Comparison of ENCODE assay signal across 8 cellular contexts in the genomic region with DNA sequence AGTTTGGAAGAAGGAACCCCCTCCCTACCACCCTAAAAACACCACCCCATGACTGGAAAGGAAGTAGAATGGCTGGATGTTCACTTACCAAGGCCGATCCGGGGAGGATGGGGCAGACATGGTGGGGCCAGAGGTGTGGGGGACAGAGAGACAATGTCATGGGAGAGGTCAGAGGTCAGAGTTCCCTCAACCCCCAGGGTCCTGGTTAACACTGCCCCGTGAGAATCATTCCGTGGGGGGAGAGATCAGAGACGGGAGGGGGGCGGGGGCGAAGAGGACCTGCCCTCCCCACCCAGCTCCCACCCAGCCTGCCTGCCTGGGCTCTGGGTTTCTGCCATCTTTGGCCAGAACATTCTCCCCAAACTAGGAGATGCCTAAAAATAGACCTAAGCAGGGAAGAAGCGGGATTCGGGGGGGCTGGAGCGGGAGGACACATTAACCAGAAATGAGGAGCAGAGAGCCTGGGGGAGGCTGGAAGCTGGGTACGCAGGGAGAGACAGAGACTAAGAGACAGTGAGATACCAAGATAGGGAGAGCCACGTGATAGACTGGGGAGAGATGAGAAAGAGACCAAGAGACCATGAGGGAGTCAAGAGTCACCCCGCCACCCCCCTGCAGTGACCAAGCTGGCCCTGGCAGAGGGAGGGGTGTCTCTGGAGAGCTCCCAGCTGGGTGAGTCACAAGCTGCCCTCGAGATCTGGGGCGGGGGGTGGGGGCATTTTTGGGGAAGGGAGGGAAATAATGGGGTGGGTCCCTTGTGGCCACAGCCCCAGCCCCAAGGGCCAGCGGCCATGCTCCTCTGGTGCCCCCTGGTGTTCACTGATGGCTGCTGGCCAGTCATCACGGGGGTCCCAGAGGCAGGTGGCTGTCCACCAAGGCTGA. TPM values are rescaled to one million over a fixed set of nuclear protein-coding genes. Genes with fewer than 3 reads are reported as not detected.
DNase-seq lines count a peak whose midpoint lies in the region; ATAC-seq and TF ChIP-seq lines count a peak whose summit lies in the region.

No MANE protein-coding gene starts in this region.

- no peaks in the 10 kb centered on the region for H3K4me1 ChIP-seq in duodenal mucosa (ENCODE audit: control insufficient read depth in 1 of 2, insufficient read depth in 2 of 2, low read length in 2 of 2)

- ATAC-seq in stimulated activated effector memory CD8-positive, alpha-beta T cell treated with anti-CD3 and anti-CD28 coated beads, Interleukin-12 subunit alpha, Interleukin-12 subunit beta, amount 100 ng/mL, for 72 hours = peak; percentile 29
- no peak for ATAC-seq in GM21447 (IDR thresholded peaks at IDR 0.05; ENCODE audit: unreplicated experiment)

- TF ChIP-seq POLR2A in lower leg skin (IDR thresholded peaks at IDR 0.05) = no peak

- H3K27ac ChIP-seq in duodenal mucosa (ENCODE audit: low read depth, low read length) = peak overlapping the region; percentile 54

- H3K9me3 ChIP-seq in duodenal mucosa (ENCODE audit: control insufficient read depth in 1 of 2, low read length in 2 of 2) = no peaks in the 10 kb centered on the region

- no peaks in the 10 kb centered on the region for H3K9me3 Mint-ChIP-seq in stimulated activated effector memory CD8-positive, alpha-beta T cell treated with anti-CD3 and anti-CD28 coated beads, Interleukin-12 subunit alpha, Interleukin-12 subunit beta, amount 100 ng/mL, for 72 hours

- no peak overlapping the region for H3K9ac ChIP-seq in duodenal mucosa (ENCODE audit: low read depth in 1 of 2, low read length in 2 of 2)

- intact Hi-C loops in lower leg skin (cut with DNase I; ENCODE audit: low total_unique reads) = loop anchor here (10.0 kb wide), 1 partner anchor 79 kb away; no protein-coding TSS in a partner anchor

- H3K36me3 ChIP-seq in duodenal mucosa (ENCODE audit: control insufficient read depth in 1 of 2, insufficient read depth in 2 of 2, low read length in 2 of 2) = peaks cover 4 to 5% of the 10 kb centered on the region in 2 donors

- H3K27ac Mint-ChIP-seq in stimulated activated effector memory CD8-positive, alpha-beta T cell treated with anti-CD3 and anti-CD28 coated beads, Interleukin-12 subunit alpha, Interleukin-12 subunit beta, amount 100 ng/mL, for 72 hours = no peak overlapping the region

- peaks cover 6% of the 10 kb centered on the region for H3K4me1 Mint-ChIP-seq in stimulated activated effector memory CD8-positive, alpha-beta T cell treated with anti-CD3 and anti-CD28 coated beads, Interleukin-12 subunit alpha, Interleukin-12 subunit beta, amount 100 ng/mL, for 72 hours

- peaks cover 4% of the 10 kb centered on the region for H3K36me3 Mint-ChIP-seq in stimulated activated effector memory CD8-positive, alpha-beta T cell treated with anti-CD3 and anti-CD28 coated beads, Interleukin-12 subunit alpha, Interleukin-12 subunit beta, amount 100 ng/mL, for 72 hours

- no peak overlapping the region for H3K4me3 ChIP-seq in duodenal mucosa (ENCODE audit: low read depth in 1 of 2, low read length in 2 of 2)
- no peak overlapping the region for H3K4me3 ChIP-seq in lower leg skin (ENCODE audit: low read depth, poor library complexity, severe bottlenecking)

- H3K4me3 Mint-ChIP-seq in stimulated activated effector memory CD8-positive, alpha-beta T cell treated with anti-CD3 and anti-CD28 coated beads, Interleukin-12 subunit alpha, Interleukin-12 subunit beta, amount 100 ng/mL, for 72 hours = no peak overlapping the region

- TF ChIP-seq CTCF in lower leg skin (IDR thresholded peaks at IDR 0.05) = peak in 1 of 3 donors; percentile 30

- H3K27me3 ChIP-seq in duodenal mucosa (ENCODE audit: control insufficient read depth in 1 of 2, insufficient read depth in 2 of 2, low read length in 2 of 2) = no peaks in the 10 kb centered on the region

- DNase-seq in COLO668 (lab: John Stamatoyannopoulos, UW; ENCODE audit: unreplicated experiment) (peak; percentile 30), HS-27A (ENCODE audit: low read depth) (peak; percentile 87), lower leg skin (ENCODE audit: low spot score in 2 of 2) (peak; percentile 71 to 95), NCI-H345 treated with DMSO at 0.1 percent for 48 hours (lab: John Stamatoyannopoulos, UW; ENCODE audit: unreplicated experiment) (no peak)
- DNase-seq in activated CD4-positive, CD25-positive, alpha-beta regulatory T cell (lab: John Stamatoyannopoulos, UW) = peak in 3 of 4 experiments; percentile 8 to 21 (median 16)
- no peak for DNase-seq in stimulated activated effector memory CD8-positive, alpha-beta T cell treated with anti-CD3 and anti-CD28 coated beads, Interleukin-12 subunit alpha, Interleukin-12 subunit beta, amount 100 ng/mL, for 72 hours (ENCODE audit: low spot score in 2 of 2)

- 43 to 44% methylated on average over 14 of the region's 17 CpGs for WGBS in lower leg skin, 2 donors

RNA-seq across cellular contexts. Expression of gene KANK2, which starts 6.1 kb away (rescaled TPM):
- 100 to 1,000 TPM in 1 of 4 donors, 10 to 100 TPM in 3; 28.7 to 117 (median 77.7) TPM for total RNA-seq in lower leg skin

RNA-seq across cellular contexts. Expression of gene ANGPTL8, which starts 36.0 kb away (rescaled TPM):
- not detected for total RNA-seq in lower leg skin

RNA-seq across cellular contexts. Expression of gene SPC24, which starts 47.9 kb away (rescaled TPM):
- total RNA-seq in lower leg skin = 1 to 10 TPM in 2 of 4 donors, under 1 TPM in 2; 0.17 to 8.5 (median 0.82) TPM

RNA-seq across cellular contexts. Expression of gene DOCK6, which starts 58.9 kb away (rescaled TPM):
- total RNA-seq in lower leg skin = 100 to 1,000 TPM in 1 of 4 donors, 10 to 100 TPM in 3; 63.4 to 102 (median 65.6) TPM

Comparison
In these comparisons a context has a peak if more than half of its experiments do, and no peak if none do; other contexts are left out.
1. DNase-seq: peak in COLO668 (single experiment), HS-27A (single experiment), activated CD4-positive, CD25-positive, alpha-beta regulatory T cell (3 of 4) and lower leg skin (2 of 2); none in stimulated activated effector memory CD8-positive, alpha-beta T cell treated with anti-CD3 and anti-CD28 coated beads, Interleukin-12 subunit alpha, Interleukin-12 subunit beta, amount 100 ng/mL, for 72 hours (0 of 2) and NCI-H345 treated with DMSO at 0.1 percent for 48 hours (single experiment).